In genomic region chrX:4315891-4316290, GRCh38 we compare ENCODE assay signal across 23 cellular contexts.
"Had no signal": no experiment of that assay in that cellular context is flagged by ENCODE, and none has a peak within 500 bp of the region (broad histone marks: within the 10 kb centered on the region; RNA-seq: fewer than 3 reads in every experiment).

No MANE protein-coding gene starts in this region.

- H3K4me1 ChIP-seq: esophagus muscularis mucosa, lower lobe of right lung, right lobe of liver, stomach, thyroid gland had no signal

- H3K4me3 ChIP-seq: coronary artery, esophagus muscularis mucosa, lower lobe of right lung, ovary, right lobe of liver, stomach, thyroid gland had no signal

- DNase-seq: dermis blood vessel endothelial cell; effector memory CD4-positive, alpha-beta T cell; hypothalamus; left ventricle myocardium superior; lower lobe of right lung; natural killer cell; occipital lobe; ovary; posterior cingulate gyrus; right lobe of liver; small intestine; stimulated activated CD4-positive, alpha-beta T cell treated with anti-CD3 and anti-CD28 coated beads, Interleukin-15, amount 100 ng/mL, for 24 hours; stimulated activated CD4-positive, alpha-beta T cell treated with anti-CD3 and anti-CD28 coated beads, Interleukin-4, amount 100 ng/mL, for 1 hour; stimulated activated naive CD4-positive, alpha-beta T cell treated with Interleukin-2 at 50 U/mL for 16 hours; stomach; thyroid gland had no signal

- H3K9me3 Mint-ChIP-seq: type B pancreatic cell had no signal

- H3K27ac ChIP-seq: coronary artery, esophagus muscularis mucosa, lower lobe of right lung, ovary, right lobe of liver, stomach, thyroid gland had no signal

- H3K27me3 ChIP-seq: esophagus muscularis mucosa, ovary, right lobe of liver, stomach, thyroid gland had no signal

- H3K4me1 Mint-ChIP-seq: natural killer cell; stimulated activated effector memory CD8-positive, alpha-beta T cell treated with anti-CD3 and anti-CD28 coated beads, Interleukin-12 subunit alpha, Interleukin-12 subunit beta, amount 100 ng/mL, for 72 hours had no signal

- H3K9me3 ChIP-seq: esophagus muscularis mucosa, lower lobe of right lung, ovary, right lobe of liver, stomach, thyroid gland had no signal

- H3K27me3 Mint-ChIP-seq: type B pancreatic cell had no signal

- H3K27ac Mint-ChIP-seq: natural killer cell; stimulated activated effector memory CD8-positive, alpha-beta T cell treated with anti-CD3 and anti-CD28 coated beads, Interleukin-12 subunit alpha, Interleukin-12 subunit beta, amount 100 ng/mL, for 72 hours; type B pancreatic cell had no signal

- FAIRE-seq: endothelial cell of umbilical vein, frontal cortex, keratinocyte, small intestine had no signal

- H3K36me3 Mint-ChIP-seq: natural killer cell; stimulated activated effector memory CD8-positive, alpha-beta T cell treated with anti-CD3 and anti-CD28 coated beads, Interleukin-12 subunit alpha, Interleukin-12 subunit beta, amount 100 ng/mL, for 72 hours; type B pancreatic cell had no signal

- H3K36me3 ChIP-seq: esophagus muscularis mucosa, lower lobe of right lung, ovary, right lobe of liver, stomach, thyroid gland had no signal

- H3K4me3 Mint-ChIP-seq: natural killer cell; stimulated activated effector memory CD8-positive, alpha-beta T cell treated with anti-CD3 and anti-CD28 coated beads, Interleukin-12 subunit alpha, Interleukin-12 subunit beta, amount 100 ng/mL, for 72 hours; type B pancreatic cell had no signal
